Comparison of ENCODE assay signal across 26 cellular contexts in the genomic region with DNA sequence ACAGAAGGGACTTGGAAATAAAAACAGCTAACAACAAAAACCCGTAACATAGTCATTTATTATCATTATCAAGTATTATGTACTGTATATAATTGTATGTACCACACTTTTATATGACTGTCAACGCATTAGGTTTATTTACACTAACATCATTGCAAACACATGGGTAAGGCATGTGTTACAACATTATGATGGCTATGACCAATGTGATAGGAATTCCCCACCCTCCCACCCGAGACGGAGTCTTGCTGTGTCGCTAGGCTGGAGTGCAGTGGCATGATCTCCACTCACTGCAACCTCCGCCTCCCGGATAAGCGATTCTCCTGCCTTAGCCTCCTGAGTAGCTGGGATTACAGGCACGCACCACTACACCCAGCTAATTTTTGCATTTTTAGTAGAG.
"Had no signal": no experiment of that assay in that cellular context is flagged by ENCODE, and none has a peak within 500 bp of the region (broad histone marks: within the 10 kb centered on the region; RNA-seq: fewer than 3 reads in every experiment).

No MANE protein-coding gene starts in this region.

- H3K27ac Mint-ChIP-seq: naive thymus-derived CD4-positive, alpha-beta T cell; stimulated activated naive B cell treated with anti-CD40 and anti-IgM and Interleukin-4, amounts not matched to agents 10 μg/mL and 1 μg/mL and 100 μg/mL, for 72 hours; stimulated activated naive CD8-positive, alpha-beta T cell treated with anti-CD3 and anti-CD28 coated beads, Interleukin-15, amount 100 ng/mL, for 72 hours had no signal

- H3K27me3 Mint-ChIP-seq: naive thymus-derived CD4-positive, alpha-beta T cell; stimulated activated naive B cell treated with anti-CD40 and anti-IgM and Interleukin-4, amounts not matched to agents 10 μg/mL and 1 μg/mL and 100 μg/mL, for 72 hours; stimulated activated naive CD8-positive, alpha-beta T cell treated with anti-CD3 and anti-CD28 coated beads, Interleukin-15, amount 100 ng/mL, for 72 hours had no signal

- H3K4me3 ChIP-seq: heart right ventricle, left ventricle myocardium inferior, lung, psoas muscle, right lobe of liver, spleen, testis, tibial nerve, upper lobe of right lung, vagina had no signal

- H3K4me3 Mint-ChIP-seq: naive thymus-derived CD4-positive, alpha-beta T cell; stimulated activated naive B cell treated with anti-CD40 and anti-IgM and Interleukin-4, amounts not matched to agents 10 μg/mL and 1 μg/mL and 100 μg/mL, for 72 hours; stimulated activated naive CD8-positive, alpha-beta T cell treated with anti-CD3 and anti-CD28 coated beads, Interleukin-15, amount 100 ng/mL, for 72 hours had no signal

- ATAC-seq: esophagus mucosa; heart right ventricle; left cardiac atrium; naive thymus-derived CD4-positive, alpha-beta T cell; psoas muscle; right lobe of liver; stimulated activated naive B cell treated with anti-CD40 and anti-IgM and Interleukin-4, amounts not matched to agents 10 μg/mL and 1 μg/mL and 100 μg/mL, for 72 hours; stimulated activated naive CD8-positive, alpha-beta T cell treated with anti-CD3 and anti-CD28 coated beads, Interleukin-15, amount 100 ng/mL, for 72 hours; upper lobe of right lung had no signal

- H3K9me3 ChIP-seq: heart right ventricle, left ventricle myocardium inferior, neutrophil, psoas muscle, right lobe of liver, spleen, testis, tibial nerve, upper lobe of right lung, vagina had no signal

- H3K9me3 Mint-ChIP-seq: stimulated activated naive B cell treated with anti-CD40 and anti-IgM and Interleukin-4, amounts not matched to agents 10 μg/mL and 1 μg/mL and 100 μg/mL, for 72 hours; stimulated activated naive CD8-positive, alpha-beta T cell treated with anti-CD3 and anti-CD28 coated beads, Interleukin-15, amount 100 ng/mL, for 72 hours had no signal

- FAIRE-seq: endometrium, frontal cortex, keratinocyte had no signal

- H3K4me1 ChIP-seq: right lobe of liver had no signal

- H3K36me3 ChIP-seq: heart right ventricle, left ventricle myocardium inferior, neutrophil, right lobe of liver, spleen, tibial nerve, upper lobe of right lung, vagina had no signal

- H3K27me3 ChIP-seq: heart right ventricle, neutrophil, right lobe of liver, spleen, testis, tibial nerve, upper lobe of right lung, vagina had no signal

- H3K27ac ChIP-seq: heart right ventricle, left ventricle myocardium inferior, neutrophil, psoas muscle, right lobe of liver, spleen, testis, tibial nerve, upper lobe of right lung, vagina had no signal

- DNase-seq: effector memory CD4-positive, alpha-beta T cell; heart right ventricle; hypothalamus; left cardiac atrium; left ventricle myocardium inferior; mesenchymal stem cell; naive thymus-derived CD4-positive, alpha-beta T cell; psoas muscle; retina; right lobe of liver; spleen; stimulated activated CD4-positive, alpha-beta T cell treated with anti-CD3 and anti-CD28 coated beads, Interleukin-15, amount 100 ng/mL, for 24 hours; stimulated activated CD4-positive, alpha-beta T cell treated with anti-CD3 and anti-CD28 coated beads, Interleukin-1b, Interleukin-23, amount 100 ng/mL, for 48 hours; stimulated activated CD4-positive, alpha-beta T cell treated with anti-CD3 and anti-CD28 coated beads, Interleukin-4, amount 100 ng/mL, for 4 hours; stimulated activated naive B cell treated with anti-CD40 and anti-IgM and Interleukin-4, amounts not matched to agents 10 μg/mL and 1 μg/mL and 100 μg/mL, for 72 hours; stimulated activated naive CD8-positive, alpha-beta T cell treated with anti-CD3 and anti-CD28 coated beads, Interleukin-15, amount 100 ng/mL, for 72 hours; testis; upper lobe of right lung had no signal
